ENCODE assay signal across 9 cellular contexts in the genomic region with DNA sequence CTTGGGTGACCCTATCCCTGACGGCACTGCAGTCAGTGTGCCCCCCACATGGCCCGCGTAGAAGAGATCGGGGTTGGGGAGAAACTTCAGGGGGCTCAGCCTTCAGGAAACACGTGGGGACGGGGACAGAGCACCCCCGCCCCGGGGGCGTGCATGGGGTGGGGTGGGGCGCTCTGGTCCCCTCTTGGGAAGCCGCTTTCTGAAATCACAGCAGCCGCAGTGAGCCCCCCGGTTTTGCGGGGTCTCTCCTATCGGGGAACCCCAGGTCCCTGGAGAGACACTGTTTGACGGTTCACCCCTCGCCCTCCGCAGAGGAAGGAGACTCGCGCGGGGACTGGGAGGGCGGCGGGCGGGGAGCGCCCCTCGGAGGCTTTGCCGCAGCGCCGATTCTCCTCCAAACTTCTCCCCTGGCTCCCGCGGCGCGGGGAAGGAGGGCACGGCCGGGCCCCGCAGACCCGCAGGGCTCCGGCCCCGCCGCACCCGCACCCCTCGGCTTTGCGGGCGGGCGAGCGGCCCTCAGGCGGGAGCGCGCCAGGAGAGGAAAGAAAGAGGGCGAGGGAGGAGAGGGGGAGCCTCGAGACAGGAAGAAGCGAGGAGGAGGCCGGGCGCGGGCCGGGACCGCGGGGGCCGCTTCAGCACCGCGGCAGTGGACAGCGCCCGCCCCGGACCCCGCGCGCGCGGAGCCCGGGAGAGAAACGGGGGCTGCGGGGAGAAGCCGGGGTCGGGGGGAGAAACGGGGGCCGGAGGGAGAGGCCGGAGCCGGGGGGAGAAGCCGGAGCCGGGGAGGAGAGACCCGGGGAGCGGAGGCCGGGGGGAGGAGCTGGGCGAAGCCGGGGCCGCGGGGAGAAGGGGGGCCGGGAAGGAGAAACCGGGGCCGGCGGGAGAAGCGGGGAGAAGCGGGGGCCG. TPM values are rescaled to one million over a fixed set of nuclear protein-coding genes. Genes with fewer than 3 reads are reported as not detected.
DNase-seq lines count a peak whose midpoint lies in the region; ATAC-seq and TF ChIP-seq lines count a peak whose summit lies in the region.
"Had no signal": no experiment of that assay in that cellular context is flagged by ENCODE, and none has a peak within 500 bp of the region (broad histone marks: within the 10 kb centered on the region; RNA-seq: fewer than 3 reads in every experiment).

No MANE protein-coding gene starts in this region.

- no peak for TF ChIP-seq POLR2A in esophagus squamous epithelium (IDR thresholded peaks at IDR 0.05)

- no peak for TF ChIP-seq CTCF in RWPE2 (IDR thresholded peaks at IDR 0.05; ENCODE audit: poor library complexity, severe bottlenecking)
- no peak for TF ChIP-seq CTCF in esophagus squamous epithelium (IDR thresholded peaks at IDR 0.05)
- TF ChIP-seq CTCF in osteocyte (IDR thresholded peaks at IDR 0.05) = no peak

- H3K4me1 ChIP-seq in RWPE2 (ENCODE audit: insufficient read depth, poor library complexity, severe bottlenecking) = no peaks in the 10 kb centered on the region
- peaks cover 4 to 25% (median 19%) of the 10 kb centered on the region in 3 donors for H3K4me1 ChIP-seq in esophagus squamous epithelium

- DNase-seq in NCI-H1417 (lab: John Stamatoyannopoulos, UW) = peak in 2 of 3 experiments; percentile 39 to 59
- no peak for DNase-seq in NCI-H1417 treated with DMSO at 0.1 percent for 48 hours (lab: John Stamatoyannopoulos, UW)
- peak; percentile 56 for DNase-seq in RWPE2 (ENCODE audit: low spot score)
- no peak for DNase-seq in esophagus squamous epithelium (lab: John Stamatoyannopoulos, UW)
- peak; percentile 84 for DNase-seq in osteocyte (ENCODE audit: extremely low spot score, unreplicated experiment)
- DNase-seq in T-helper 2 cell treated with Interferon-gamma antibody and Interleukin-4, amounts not matched to agents 5 μg/mL and 100 μg/mL, for 36 hours (ENCODE audit: low spot score) = no peak
- DNase-seq in cerebellar cortex (ENCODE audit: low spot score) = no peak

- 0 out of 3 replicates have a peak, but pooled peaks have one; percentile 19 for ATAC-seq in RWPE2 (ENCODE audit: low read depth)
- ATAC-seq in HG02588 (IDR thresholded peaks at IDR 0.05; ENCODE audit: unreplicated experiment) = no peak

- peaks cover 35% of the 10 kb centered on the region for H3K27me3 Mint-ChIP-seq in osteocyte (ENCODE audit: unreplicated experiment)
- H3K27me3 Mint-ChIP-seq in T-helper 2 cell treated with Interferon-gamma antibody and Interleukin-4, amounts not matched to agents 5 μg/mL and 100 μg/mL, for 36 hours (ENCODE audit: low read depth) = peaks cover 34% of the 10 kb centered on the region

- 0% methylated on average over 9 of the region's 94 CpGs; no CpG with 5 or more reads in 1 of the 2 donors for WGBS in esophagus squamous epithelium, 2 donors

- peaks cover 2% of the 10 kb centered on the region for H3K36me3 Mint-ChIP-seq in osteocyte (ENCODE audit: unreplicated experiment)
- peaks cover 2% of the 10 kb centered on the region for H3K36me3 Mint-ChIP-seq in T-helper 2 cell treated with Interferon-gamma antibody and Interleukin-4, amounts not matched to agents 5 μg/mL and 100 μg/mL, for 36 hours (ENCODE audit: low read depth)

- intact Hi-C loops in esophagus squamous epithelium (cut with DNase I) = no loop called here

- H3K27ac ChIP-seq in RWPE2 (ENCODE audit: poor library complexity, severe bottlenecking) = no peak overlapping the region
- no peak overlapping the region for H3K27ac ChIP-seq in esophagus squamous epithelium

- no peak overlapping the region for H3K27ac Mint-ChIP-seq in osteocyte (ENCODE audit: unreplicated experiment)
- H3K27ac Mint-ChIP-seq in T-helper 2 cell treated with Interferon-gamma antibody and Interleukin-4, amounts not matched to agents 5 μg/mL and 100 μg/mL, for 36 hours = no peak overlapping the region

- H3K4me3 Mint-ChIP-seq in osteocyte (ENCODE audit: unreplicated experiment) = peak overlapping the region; percentile 22
- H3K4me3 Mint-ChIP-seq in T-helper 2 cell treated with Interferon-gamma antibody and Interleukin-4, amounts not matched to agents 5 μg/mL and 100 μg/mL, for 36 hours = no peak overlapping the region

- peaks cover 62% of the 10 kb centered on the region for H3K27me3 ChIP-seq in RWPE2 (ENCODE audit: insufficient read depth, poor library complexity, severe bottlenecking)
- peaks cover 17 to 98% (median 29%) of the 10 kb centered on the region in 4 donors for H3K27me3 ChIP-seq in esophagus squamous epithelium

- no peaks in the 10 kb centered on the region for H3K36me3 ChIP-seq in RWPE2 (ENCODE audit: low read depth)
- H3K36me3 ChIP-seq in esophagus squamous epithelium = no peaks in the 10 kb centered on the region

- H3K4me1 Mint-ChIP-seq in osteocyte (ENCODE audit: unreplicated experiment) = peaks cover 2% of the 10 kb centered on the region
- H3K4me1 Mint-ChIP-seq in T-helper 2 cell treated with Interferon-gamma antibody and Interleukin-4, amounts not matched to agents 5 μg/mL and 100 μg/mL, for 36 hours (ENCODE audit: low read depth) = no peaks in the 10 kb centered on the region

- H3K9me3 Mint-ChIP-seq in osteocyte (ENCODE audit: unreplicated experiment) = no peaks in the 10 kb centered on the region
- H3K9me3 Mint-ChIP-seq in T-helper 2 cell treated with Interferon-gamma antibody and Interleukin-4, amounts not matched to agents 5 μg/mL and 100 μg/mL, for 36 hours = no peaks in the 10 kb centered on the region

- H3K9me3 ChIP-seq in RWPE2 (ENCODE audit: severe bottlenecking) (no peaks in the 10 kb centered on the region), esophagus squamous epithelium (no peaks in the 10 kb centered on the region)

- peak overlapping the region; percentile 30 for H3K4me3 ChIP-seq in RWPE2 (ENCODE audit: severe bottlenecking)
- H3K4me3 ChIP-seq in esophagus squamous epithelium = peak overlapping the region; percentile 25 to 62 (median 38)
- H3K4me3 ChIP-seq: lung had no signal

RNA-seq across cellular contexts. Expression of gene CPLX1, which starts 0.6 kb away (rescaled TPM):
- total RNA-seq in esophagus squamous epithelium (under 1 TPM in 2 of 4 donors, not detected in 2; 0.44 to 0.57 TPM), osteocyte (not detected in 2 replicates)

Comparison
In these comparisons a context has a peak if more than half of its experiments do, and no peak if none do; other contexts are left out.
1. DNase-seq: peak in NCI-H1417 (2 of 3), RWPE2 (single experiment) and osteocyte (single experiment); none in NCI-H1417 treated with DMSO at 0.1 percent for 48 hours (single experiment), esophagus squamous epithelium (single experiment), T-helper 2 cell treated with Interferon-gamma antibody and Interleukin-4, amounts not matched to agents 5 μg/mL and 100 μg/mL, for 36 hours (single experiment) and cerebellar cortex (single experiment).